8 cellular contexts compared by ENCODE assay signal in genomic region chr19:5903054-5903501, GRCh38. TPM values are rescaled to one million over a fixed set of nuclear protein-coding genes. Genes with fewer than 3 reads are reported as not detected.
DNase-seq lines count a peak whose midpoint lies in the region; ATAC-seq lines count a peak whose summit lies in the region.

No MANE protein-coding gene starts in this region.

- H3K9me3 Mint-ChIP-seq in naive thymus-derived CD8-positive, alpha-beta T cell: no peaks in the 10 kb centered on the region

- H3K9ac ChIP-seq in ES-I3 (ENCODE audit: low read depth, low read length) (peak overlapping the region; percentile 97), NT2/D1 (ENCODE audit: insufficient read length, low read depth) (peak overlapping the region; percentile 99)

- DNase-seq in NT2/D1 (ENCODE audit: low read depth, low spot score) (no peak), dermis blood vessel endothelial cell (peak; percentile 38), amniotic stem cell (lab: John Stamatoyannopoulos, UW) (no peak), NCI-H1092 (lab: John Stamatoyannopoulos, UW) (no peak)
- DNase-seq in naive thymus-derived CD8-positive, alpha-beta T cell: no peak

- peak overlapping the region; percentile 91 to 99 (median 97) for H3K4me3 Mint-ChIP-seq in naive thymus-derived CD8-positive, alpha-beta T cell

- peaks cover 20 to 59% (median 43%) of the 10 kb centered on the region in 4 donors for H3K4me1 Mint-ChIP-seq in naive thymus-derived CD8-positive, alpha-beta T cell

- POLR2A ChIA-PET in naive thymus-derived CD8-positive, alpha-beta T cell (lab: Charles Lee): interaction anchor here (0.7 to 3.8 kb wide), 16 partner anchors 11 to 1520 kb away, joined by 3 to 71 read pairs (median 8); partner anchors contain the start of genes DUS3L, RANBP3, SAFB and SAFB2

- H3K27me3 Mint-ChIP-seq in naive thymus-derived CD8-positive, alpha-beta T cell: peaks cover 0 to 2% (median 0%) of the 10 kb centered on the region in 5 donors

- no peak for ATAC-seq in naive thymus-derived CD8-positive, alpha-beta T cell
- ATAC-seq in HG03097 (IDR thresholded peaks at IDR 0.05; ENCODE audit: low FRiP score, unreplicated experiment) (no peak), GM18861 (IDR thresholded peaks at IDR 0.05; ENCODE audit: unreplicated experiment) (no peak)

- H3K4me3 ChIP-seq in NT2/D1 (ENCODE audit: insufficient read length, low read depth): peak overlapping the region; percentile 95

- H3K4me1 ChIP-seq in ES-I3 (ENCODE audit: insufficient read depth, low read length) (no peaks in the 10 kb centered on the region), NT2/D1 (ENCODE audit: insufficient read depth, insufficient read length) (no peaks in the 10 kb centered on the region)

- no peaks in the 10 kb centered on the region for H3K36me3 ChIP-seq in ES-I3 (ENCODE audit: insufficient read depth, low read length)
- peaks cover 35% of the 10 kb centered on the region for H3K36me3 ChIP-seq in NT2/D1 (ENCODE audit: insufficient read depth, insufficient read length, low read length)

- H3K27ac Mint-ChIP-seq in naive thymus-derived CD8-positive, alpha-beta T cell: peak overlapping the region; percentile 98 to 100 (median 99)

- H3K9me3 ChIP-seq in ES-I3 (ENCODE audit: control insufficient read depth, insufficient read depth, low read length): no peaks in the 10 kb centered on the region
- no peaks in the 10 kb centered on the region for H3K9me3 ChIP-seq in NT2/D1 (ENCODE audit: insufficient read depth, low read length)

- H3K36me3 Mint-ChIP-seq in naive thymus-derived CD8-positive, alpha-beta T cell: peaks cover 0 to 29% (median 3%) of the 10 kb centered on the region in 3 donors

- no peaks in the 10 kb centered on the region for H3K27me3 ChIP-seq in NT2/D1 (ENCODE audit: insufficient read depth, insufficient read length)

RNA-seq across cellular contexts. Expression of gene NDUFA11, which starts 0.5 kb away (rescaled TPM):
- 283 and 366 TPM in 2 replicates for total RNA-seq in dermis blood vessel endothelial cell
- 100 to 1,000 TPM; 116 to 131 TPM for total RNA-seq in naive thymus-derived CD8-positive, alpha-beta T cell
- 100 to 1,000 TPM; 374 to 404 (median 395) TPM for polyA plus RNA-seq in naive thymus-derived CD8-positive, alpha-beta T cell

RNA-seq across cellular contexts. Expression of gene VMAC, which starts 1.6 kb away (rescaled TPM):
- total RNA-seq in dermis blood vessel endothelial cell: 6.0 and 8.5 TPM in 2 replicates
- total RNA-seq in naive thymus-derived CD8-positive, alpha-beta T cell: 10 to 100 TPM; 32.7 to 34.5 TPM
- 1 to 10 TPM; 6.2 to 8.4 (median 7.0) TPM for polyA plus RNA-seq in naive thymus-derived CD8-positive, alpha-beta T cell

RNA-seq across cellular contexts. Expression of gene CAPS, which starts 11.0 kb away (rescaled TPM):
- 2.6 and 3.7 TPM in 2 replicates for total RNA-seq in dermis blood vessel endothelial cell
- total RNA-seq in naive thymus-derived CD8-positive, alpha-beta T cell: 10 to 100 TPM; 55.9 to 58.3 TPM
- 1 to 10 TPM; 1.3 to 2.8 (median 2.0) TPM for polyA plus RNA-seq in naive thymus-derived CD8-positive, alpha-beta T cell

RNA-seq across cellular contexts. Expression of gene FUT5, which starts 32.7 kb away (rescaled TPM):
- total RNA-seq in dermis blood vessel endothelial cell: not detected in 2 replicates
- total RNA-seq in naive thymus-derived CD8-positive, alpha-beta T cell: under 1 TPM; 0.34 to 0.38 TPM
- under 1 TPM in 1 of 3 donors, not detected in 2; 0.10 TPM for polyA plus RNA-seq in naive thymus-derived CD8-positive, alpha-beta T cell

RNA-seq across cellular contexts. Expression of gene FUT3, which starts 51.8 kb away (rescaled TPM):
- total RNA-seq in dermis blood vessel endothelial cell: not detected in 2 replicates
- total RNA-seq in naive thymus-derived CD8-positive, alpha-beta T cell: under 1 TPM in 1 of 2 experiments, not detected in 1; 0.16 TPM
- polyA plus RNA-seq in naive thymus-derived CD8-positive, alpha-beta T cell: not detected

Comparison
In these comparisons a context has a peak if more than half of its experiments do, and no peak if none do; other contexts are left out.
1. RNA of gene CAPS, which starts 11.0 kb away (total RNA-seq): 55.9 to 58.3 TPM in naive thymus-derived CD8-positive, alpha-beta T cell; 2.6 to 3.7 TPM in dermis blood vessel endothelial cell; every median in the first group is over 10 times any median in the second.